In the genomic region with DNA sequence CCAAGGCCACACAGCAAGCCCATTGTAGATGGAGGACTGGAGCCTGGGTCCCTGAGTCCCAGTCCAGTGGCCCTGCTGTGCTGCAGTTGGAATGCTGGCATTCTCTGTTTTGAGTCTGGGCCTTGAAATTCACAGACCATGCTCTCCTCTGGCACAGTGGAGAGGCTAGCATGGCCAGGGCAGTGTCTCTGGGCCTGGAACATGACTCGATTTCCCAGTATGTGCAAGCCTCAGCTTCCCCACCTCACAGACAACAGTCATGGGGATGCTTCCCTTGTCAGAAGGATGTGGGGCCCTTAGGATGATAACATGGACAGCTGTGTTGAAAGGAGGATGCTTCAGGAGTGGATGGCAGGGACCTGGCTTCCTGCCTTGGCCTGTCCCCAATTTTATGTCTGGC, we compare ENCODE assay signal across 22 cellular contexts.
DNase-seq lines count a peak whose midpoint lies in the region; ATAC-seq and TF ChIP-seq lines count a peak whose summit lies in the region.
"Had no signal": no experiment of that assay in that cellular context is flagged by ENCODE, and none has a peak within 500 bp of the region (broad histone marks: within the 10 kb centered on the region; RNA-seq: fewer than 3 reads in every experiment).

No MANE protein-coding gene starts in this region.

- H3K9me3 ChIP-seq in SJCRH30 (replicated peaks) = no peaks in the 10 kb centered on the region
- no peaks in the 10 kb centered on the region for H3K9me3 ChIP-seq in smooth muscle cell (replicated peaks; ENCODE audit: low read depth)
- H3K9me3 ChIP-seq: A549; BLaER1 treated with 17β-estradiol and CSF1 and Interleukin-3, amounts not matched to agents 10 nM and 100 nM had no signal

- H3K4me1 ChIP-seq in SJCRH30 (peaks cover 45% of the 10 kb centered on the region), smooth muscle cell (ENCODE audit: low read depth) (no peaks in the 10 kb centered on the region)
- H3K4me1 ChIP-seq: A549 had no signal

- 100% methylated on average over 1 of the region's 1 CpG for WGBS in smooth muscle cell (ENCODE audit: low lambda C conversion rate)

- no peak for TF ChIP-seq CTCF in smooth muscle cell (IDR thresholded peaks at IDR 0.05; ENCODE audit: borderline replicate concordance, insufficient read depth, poor library complexity, severe bottlenecking)

- H4K20me1 ChIP-seq in smooth muscle cell (ENCODE audit: low read depth) = peaks cover 65% of the 10 kb centered on the region

- H3F3A ChIP-seq in smooth muscle cell (ENCODE audit: low read depth) = no peaks in the 10 kb centered on the region

- no peak overlapping the region for H3K4me2 ChIP-seq in smooth muscle cell
- H3K4me2 ChIP-seq: A549; BLaER1 treated with 17β-estradiol and CSF1 and Interleukin-3, amounts not matched to agents 10 nM and 100 nM had no signal

- H3K36me3 ChIP-seq in SJCRH30 (peaks cover 11% of the 10 kb centered on the region), smooth muscle cell (ENCODE audit: low read depth) (no peaks in the 10 kb centered on the region)

- H3K9ac ChIP-seq in smooth muscle cell (ENCODE audit: low read depth) = no peak overlapping the region
- H3K9ac ChIP-seq: BLaER1 treated with 17β-estradiol and CSF1 and Interleukin-3, amounts not matched to agents 10 nM and 100 nM had no signal

- H3K27ac ChIP-seq in SJCRH30 = peak overlapping the region; percentile 46; the same call in 1 of the 2 replicates
- H3K27ac ChIP-seq in smooth muscle cell (ENCODE audit: low read depth) = peak overlapping the region; percentile 57
- H3K27ac ChIP-seq: 22Rv1; A549; BLaER1 treated with 17β-estradiol and CSF1 and Interleukin-3, amounts not matched to agents 10 nM and 100 nM; C4-2B had no signal

- DNase-seq in activated effector memory CD4-positive, alpha-beta T cell treated with anti-CD3 and anti-CD28 coated beads, Interleukin-2, amount 50 U/mL, for 16 hours = peak; percentile 22
- no peak for DNase-seq in activated effector memory CD4-positive, alpha-beta T cell treated with Interleukin-2 at 50 U/mL for 16 hours
- DNase-seq in SJCRH30 = no peak
- peak; percentile 37 for DNase-seq in cerebellar cortex (ENCODE audit: low spot score)
- no peak for DNase-seq in smooth muscle cell (lab: John Stamatoyannopoulos, UW; ENCODE audit: unreplicated experiment)
- DNase-seq in NCI-H1092 (lab: John Stamatoyannopoulos, UW) = no peak
- DNase-seq in SKM-1 treated with dmso at 0.1 percent for 144 hours (lab: John Stamatoyannopoulos, UW; ENCODE audit: unreplicated experiment) = no peak
- DNase-seq: AML-193; CD4-positive, alpha-beta memory T cell; CD4-positive, CD25-positive, alpha-beta regulatory T cell; CD8-positive, alpha-beta memory T cell; COR-L47; DMS 273 treated with DMSO at 0.1 percent for 48 hours; DMS153; DMS79; DND-41; GF-D8 had no signal

- H3K4me3 ChIP-seq in SJCRH30 (no peak overlapping the region), smooth muscle cell (no peak overlapping the region)
- H3K4me3 ChIP-seq: A549; BLaER1 treated with 17β-estradiol and CSF1 and Interleukin-3, amounts not matched to agents 10 nM and 100 nM had no signal

- no peaks in the 10 kb centered on the region for H3K79me2 ChIP-seq in smooth muscle cell (ENCODE audit: low read depth)

- no peak overlapping the region for H2AFZ ChIP-seq in smooth muscle cell (ENCODE audit: low read depth)

- ATAC-seq in HG03565 (IDR thresholded peaks at IDR 0.05; ENCODE audit: unreplicated experiment) = no peak
- ATAC-seq: A549 had no signal

- H3K27me3 ChIP-seq in SJCRH30 (no peaks in the 10 kb centered on the region), smooth muscle cell (ENCODE audit: low read depth) (no peaks in the 10 kb centered on the region)
- H3K27me3 ChIP-seq: BLaER1 treated with 17β-estradiol and CSF1 and Interleukin-3, amounts not matched to agents 10 nM and 100 nM had no signal

Comparison
In these comparisons a context has a peak if more than half of its experiments do, and no peak if none do; other contexts are left out.
1. DNase-seq: peak in activated effector memory CD4-positive, alpha-beta T cell treated with anti-CD3 and anti-CD28 coated beads, Interleukin-2, amount 50 U/mL, for 16 hours (single experiment) and cerebellar cortex (single experiment); none in activated effector memory CD4-positive, alpha-beta T cell treated with Interleukin-2 at 50 U/mL for 16 hours (single experiment), SJCRH30 (0 of 2), smooth muscle cell (single experiment), NCI-H1092 (single experiment) and SKM-1 treated with dmso at 0.1 percent for 144 hours (single experiment).